In genomic region chr3:48594431-48595049, GRCh38 we compare ENCODE assay signal across 11 cellular contexts. TPM values are rescaled to one million over a fixed set of nuclear protein-coding genes. Genes with fewer than 3 reads are reported as not detected.
A peak's percentile ranks its signal among the peaks of the same experiment; 100 is the strongest.
DNase-seq lines count a peak whose midpoint lies in the region; ATAC-seq, FAIRE-seq and TF ChIP-seq lines count a peak whose summit lies in the region.
"Had no signal": no experiment of that assay in that cellular context is flagged by ENCODE, and none has a peak within 500 bp of the region (broad histone marks: within the 10 kb centered on the region; RNA-seq: fewer than 3 reads in every experiment).

No MANE protein-coding gene starts in this region.

- H3K4me3 ChIP-seq in A549 (peak overlapping the region; percentile 84), HUES6 (ENCODE audit: low read depth, low read length) (peak overlapping the region; percentile 68), endodermal cell (ENCODE audit: low read length) (no peak overlapping the region), muscle layer of colon (ENCODE audit: low read depth in 1 of 2, low read length in 2 of 2) (peak overlapping the region; percentile 25 to 38), mucosa of descending colon (no peak overlapping the region)

- H3K9ac ChIP-seq in HUES6 (ENCODE audit: low read length) (peak overlapping the region; percentile 97), endodermal cell (ENCODE audit: extremely low read depth, low read length, poor library complexity, severe bottlenecking) (peak overlapping the region; percentile 3), muscle layer of colon (ENCODE audit: low read length) (no peak overlapping the region)

- POLR2A ChIA-PET in A549 (lab: Yijun Ruan, JAX): no interaction called here

- CTCF ChIA-PET in A549 (lab: Yijun Ruan, JAX): no interaction called here

- H3K4me1 ChIP-seq in A549 (peaks cover 78% of the 10 kb centered on the region), HUES6 (ENCODE audit: control insufficient read depth, insufficient read depth, low read length) (peaks cover 51% of the 10 kb centered on the region), endodermal cell (ENCODE audit: control insufficient read depth, insufficient read depth, low read length) (no peaks in the 10 kb centered on the region), muscle layer of colon (ENCODE audit: insufficient read depth, low read length) (peaks cover 18% of the 10 kb centered on the region), mucosa of descending colon (ENCODE audit: low read depth) (peaks cover 15% of the 10 kb centered on the region)

- FAIRE-seq in A549 (lab: Jason Lieb, UNC): no peak

- peaks cover 9% of the 10 kb centered on the region for H3K27me3 Mint-ChIP-seq in endodermal cell (ENCODE audit: insufficient read depth)

- DNase-seq in A549 (ENCODE audit: low read depth in 1 of 2, low spot score in 1 of 2) (peak in 1 of 2 experiments; percentile 51), endodermal cell (peak; percentile 65), CD1c-positive myeloid dendritic cell (ENCODE audit: extremely low spot score) (no peak), mucosa of descending colon (no peak)
- DNase-seq: activated T-cell treated with anti-CD3 and anti-CD28 coated beads, Interleukin-2, amount 50 U/mL, for 48 hours; CD8-positive, alpha-beta memory T cell; KBM-7 had no signal

- H3K27ac ChIP-seq in A549 (peak overlapping the region; percentile 99 to 100), HUES6 (ENCODE audit: low read depth, low read length) (peak overlapping the region; percentile 86; the same call in 1 of the 2 replicates), endodermal cell (ENCODE audit: low read depth, low read length) (no peak overlapping the region), muscle layer of colon (ENCODE audit: low read depth, low read length) (no peak overlapping the region)

- H3K36me3 Mint-ChIP-seq in endodermal cell (ENCODE audit: low read depth): peaks cover 16% of the 10 kb centered on the region

- TF ChIP-seq CTCF in A549 (IDR thresholded peaks at IDR 0.05) (no peak), endodermal cell (conservative IDR thresholded peaks at IDR 0.05) (no peak), mucosa of descending colon (IDR thresholded peaks at IDR 0.05) (no peak)

- TF ChIP-seq RAD21 in A549 (conservative IDR thresholded peaks at IDR 0.05 in 1 of 2, IDR thresholded peaks at IDR 0.05 in 1 of 2): no peak

- intact Hi-C loops in mucosa of descending colon (cut with DNase I, micrococcal nuclease): no loop called here

- no peak for TF ChIP-seq POLR2A in A549 (IDR thresholded peaks at IDR 0.05; ENCODE audit: low read length)

- peak in 1 of 2 experiments; percentile 19; a peak in 3 of 6 replicates for ATAC-seq in A549
- ATAC-seq in GM21360 (IDR thresholded peaks at IDR 0.05; ENCODE audit: unreplicated experiment): no peak
- ATAC-seq in GM18858 (IDR thresholded peaks at IDR 0.05; ENCODE audit: unreplicated experiment): no peak
- no peak for ATAC-seq in mucosa of descending colon

- no peaks in the 10 kb centered on the region for H3K9me3 Mint-ChIP-seq in endodermal cell
- H3K9me3 Mint-ChIP-seq: CD8-positive, alpha-beta memory T cell had no signal

- H3K4me1 Mint-ChIP-seq in endodermal cell: peaks cover 13% of the 10 kb centered on the region

- WGBS in A549 (ENCODE audit: missing lambda C conversion rate): 0% methylated on average over 22 of the region's 39 CpGs
- 52% methylated on average over 11 to 38 of the region's 39 CpGs for WGBS in endodermal cell (ENCODE audit: insufficient coverage in 1 of 2, insufficient read length in 1 of 2), 2 experiments

- H3K9me3 ChIP-seq in A549 (no peaks in the 10 kb centered on the region), HUES6 (ENCODE audit: control insufficient read depth, insufficient read depth, low read depth, low read length) (no peaks in the 10 kb centered on the region), endodermal cell (ENCODE audit: control insufficient read depth, low read length) (no peaks in the 10 kb centered on the region), muscle layer of colon (ENCODE audit: low read length) (no peaks in the 10 kb centered on the region), mucosa of descending colon (no peaks in the 10 kb centered on the region)

- peaks cover 70% of the 10 kb centered on the region for H3K36me3 ChIP-seq in HUES6 (ENCODE audit: control insufficient read depth, insufficient read depth, low read length)
- peaks cover 10% of the 10 kb centered on the region for H3K36me3 ChIP-seq in endodermal cell (ENCODE audit: control insufficient read depth, insufficient read depth, low read length)
- peaks cover 14% of the 10 kb centered on the region for H3K36me3 ChIP-seq in muscle layer of colon (ENCODE audit: insufficient read depth, low read length)
- peaks cover 7% of the 10 kb centered on the region for H3K36me3 ChIP-seq in mucosa of descending colon (ENCODE audit: low read depth)

- peak overlapping the region; percentile 96 for H3K4me2 ChIP-seq in A549

- H3K27ac Mint-ChIP-seq in endodermal cell: no peak overlapping the region
- H3K27ac Mint-ChIP-seq: CD8-positive, alpha-beta memory T cell had no signal

- H3K27me3 ChIP-seq in HUES6 (ENCODE audit: control insufficient read depth, insufficient read depth, low read length): peaks cover 7% of the 10 kb centered on the region; the same call in 1 of the 2 replicates
- peaks cover 17% of the 10 kb centered on the region for H3K27me3 ChIP-seq in endodermal cell (ENCODE audit: control insufficient read depth, insufficient read depth, low read length, poor library complexity, severe bottlenecking)
- H3K27me3 ChIP-seq in muscle layer of colon (ENCODE audit: control insufficient read depth in 1 of 2, insufficient read depth in 2 of 2, low read length in 2 of 2): peaks cover 0 to 13% of the 10 kb centered on the region in 2 donors

- no peak for TF ChIP-seq EP300 in A549 (IDR thresholded peaks at IDR 0.05)

- H3K4me3 Mint-ChIP-seq in endodermal cell: peak overlapping the region; percentile 45

TF ChIP-seq in A549, 52 proteins besides CTCF, POLR2A, EP300 and RAD21 (continues in another document):
- no peak for TF ChIP-seq SMC3 (IDR thresholded peaks at IDR 0.05)
- TF ChIP-seq NPAS2 (CRISPR knock-in tag; IDR thresholded peaks at IDR 0.05; ENCODE audit: borderline replicate concordance): no peak
- TF ChIP-seq, protein P1, sequence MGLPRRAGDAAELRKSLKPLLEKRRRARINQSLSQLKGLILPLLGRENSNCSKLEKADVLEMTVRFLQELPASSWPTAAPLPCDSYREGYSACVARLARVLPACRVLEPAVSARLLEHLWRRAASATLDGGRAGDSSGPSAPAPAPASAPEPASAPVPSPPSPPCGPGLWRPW (IDR thresholded peaks at IDR 0.05): no peak
- TF ChIP-seq ESRRA (IDR thresholded peaks at IDR 0.05; ENCODE audit: borderline replicate concordance, low read length): no peak
- TF ChIP-seq HOXB13 (CRISPR knock-in tag; IDR thresholded peaks at IDR 0.05; ENCODE audit: low read depth): no peak

RNA-seq across cellular contexts. Expression of gene COL7A1, which starts 0.6 kb away (rescaled TPM):
- polyA plus RNA-seq in A549 (2011; rRNA removed) (36.5 and 63.0 TPM in 2 replicates), A549 (2017; fragmentation: RNase III; extraction: RNeasy Plus Mini Kit Qiagen cat#74134 plus additional on column Dnase treatment) (213 to 273 TPM (median 240 TPM) in 3 replicates)
- 82.2 and 86.3 TPM in 2 replicates for polyA plus RNA-seq in A549 (2012; cell fraction: cytosol; rRNA removed)
- 979 and 1,138 TPM in 2 replicates for polyA plus RNA-seq in A549 (2012; cell fraction: nucleus; rRNA removed)
- polyA minus RNA-seq in A549 (2011; rRNA and poly(A)+ RNA removed): 53.1 and 64.3 TPM in 2 replicates
- total RNA-seq in endodermal cell (10 to 100 TPM; 15.7 to 16.6 TPM), mucosa of descending colon (1 to 10 TPM; 2.8 to 6.8 (median 3.9) TPM)
- 18.7 TPM for polyA plus RNA-seq in endodermal cell (2013, experiment 1 of 2)
- 24.0 TPM for polyA plus RNA-seq in endodermal cell (2013, experiment 2 of 2)
- polyA plus RNA-seq: CD8-positive, alpha-beta memory T cell had no signal

RNA-seq across cellular contexts. Expression of gene UQCRC1, which starts 14.9 kb away (rescaled TPM):
- polyA plus RNA-seq in A549 (2011; rRNA removed) (279 and 338 TPM in 2 replicates), A549 (2017; fragmentation: RNase III; extraction: RNeasy Plus Mini Kit Qiagen cat#74134 plus additional on column Dnase treatment) (233 to 256 TPM (median 254 TPM) in 3 replicates)
- polyA plus RNA-seq in A549 (2012; cell fraction: cytosol; rRNA removed): 390 and 409 TPM in 2 replicates
- 488 and 556 TPM in 2 replicates for polyA plus RNA-seq in A549 (2012; cell fraction: nucleus; rRNA removed)
- 677 and 753 TPM in 2 replicates for polyA minus RNA-seq in A549 (2011; rRNA and poly(A)+ RNA removed)
- total RNA-seq in endodermal cell (100 to 1,000 TPM; 231 to 289 TPM), mucosa of descending colon (100 to 1,000 TPM; 384 to 562 (median 554) TPM)
- polyA plus RNA-seq in endodermal cell (2013, experiment 1 of 2): 272 TPM
- 265 TPM for polyA plus RNA-seq in endodermal cell (2013, experiment 2 of 2)

RNA-seq across cellular contexts. Expression of gene TMEM89, which starts 27.0 kb away (rescaled TPM):
- polyA plus RNA-seq in A549 (2011; rRNA removed) (not detected in 2 replicates), A549 (2017; fragmentation: RNase III; extraction: RNeasy Plus Mini Kit Qiagen cat#74134 plus additional on column Dnase treatment) (0.21 TPM in 1 of 3 replicates, not detected in the others)
- polyA plus RNA-seq in A549 (2012; cell fraction: cytosol; rRNA removed): 0.12 and 0.19 TPM in 2 replicates
- 1.0 and 2.2 TPM in 2 replicates for polyA plus RNA-seq in A549 (2012; cell fraction: nucleus; rRNA removed)
- polyA minus RNA-seq in A549 (2011; rRNA and poly(A)+ RNA removed): not detected in 2 replicates
- total RNA-seq in endodermal cell (under 1 TPM in 1 of 2 donors, not detected in 1; 0.57 TPM), mucosa of descending colon (1 to 10 TPM in 1 of 3 donors, under 1 TPM in 1, not detected in 1; 0.65 to 1.1 TPM)
- polyA plus RNA-seq in endodermal cell (2013, experiment 1 of 2): 0.39 TPM
- polyA plus RNA-seq in endodermal cell (2013, experiment 2 of 2): not detected
- total RNA-seq: CD8-positive, alpha-beta memory T cell had no signal
- polyA plus RNA-seq: CD8-positive, alpha-beta memory T cell had no signal

RNA-seq across cellular contexts. Expression of gene UCN2, which starts 31.0 kb away (rescaled TPM):
- polyA plus RNA-seq in A549 (2011; rRNA removed) (4.0 and 7.2 TPM in 2 replicates), A549 (2017; fragmentation: RNase III; extraction: RNeasy Plus Mini Kit Qiagen cat#74134 plus additional on column Dnase treatment) (14.1 to 15.9 TPM (median 15.6 TPM) in 3 replicates)
- polyA plus RNA-seq in A549 (2012; cell fraction: cytosol; rRNA removed): 5.5 and 7.5 TPM in 2 replicates
- polyA plus RNA-seq in A549 (2012; cell fraction: nucleus; rRNA removed): 78.7 and 80.5 TPM in 2 replicates
- 2.9 and 4.6 TPM in 2 replicates for polyA minus RNA-seq in A549 (2011; rRNA and poly(A)+ RNA removed)
- total RNA-seq in endodermal cell (not detected), mucosa of descending colon (under 1 TPM in 1 of 3 donors, not detected in 2; 0.19 TPM)
- polyA plus RNA-seq in endodermal cell (2013, experiment 1 of 2): 0.36 TPM
- polyA plus RNA-seq in endodermal cell (2013, experiment 2 of 2): 0.54 TPM
- total RNA-seq: CD8-positive, alpha-beta memory T cell had no signal
- polyA plus RNA-seq: CD8-positive, alpha-beta memory T cell had no signal

RNA-seq across cellular contexts. Expression of gene PFKFB4, which starts 37.9 kb away (rescaled TPM):
- polyA plus RNA-seq in A549 (2011; rRNA removed) (8.4 and 15.0 TPM in 2 replicates), A549 (2017; fragmentation: RNase III; extraction: RNeasy Plus Mini Kit Qiagen cat#74134 plus additional on column Dnase treatment) (19.6 to 21.1 TPM (median 20.9 TPM) in 3 replicates)
- 7.0 and 8.9 TPM in 2 replicates for polyA plus RNA-seq in A549 (2012; cell fraction: cytosol; rRNA removed)
- 57.5 and 76.0 TPM in 2 replicates for polyA plus RNA-seq in A549 (2012; cell fraction: nucleus; rRNA removed)
- 9.4 and 15.1 TPM in 2 replicates for polyA minus RNA-seq in A549 (2011; rRNA and poly(A)+ RNA removed)
- total RNA-seq in endodermal cell (10 to 100 TPM; 12.6 to 19.0 TPM), mucosa of descending colon (10 to 100 TPM in 2 of 3 donors, 1 to 10 TPM in 1; 4.4 to 14.2 (median 10.8) TPM)
- polyA plus RNA-seq in endodermal cell (2013, experiment 1 of 2): 26.7 TPM
- polyA plus RNA-seq in endodermal cell (2013, experiment 2 of 2): 25.9 TPM

Comparison
In these comparisons a context has a peak if more than half of its experiments do, and no peak if none do; other contexts are left out.
1. H3K27ac ChIP-seq: peak in A549 (2 of 2) and HUES6 (single experiment); none in endodermal cell (single experiment) and muscle layer of colon (single experiment).
2. H3K4me3 ChIP-seq: peak in A549 (single experiment), HUES6 (single experiment) and muscle layer of colon (2 of 2); none in endodermal cell (single experiment) and mucosa of descending colon (single experiment).